Comparison of ENCODE assay signal across 22 cellular contexts in genomic region chr6:149379977-149380376, GRCh38.
"Had no signal": no experiment of that assay in that cellular context is flagged by ENCODE, and none has a peak within 500 bp of the region (broad histone marks: within the 10 kb centered on the region; RNA-seq: fewer than 3 reads in every experiment).

No MANE protein-coding gene starts in this region.

- H3K4me3 ChIP-seq: dorsolateral prefrontal cortex, mucosa of descending colon, SK-N-MC, suprapubic skin, transverse colon, vagina had no signal

- DNase-seq: activated CD4-positive, alpha-beta T cell treated with anti-CD3 and anti-CD28 coated beads for 4 hours; activated effector memory CD4-positive, alpha-beta T cell treated with Interleukin-2 at 50 U/mL for 16 hours; aorta; brain microvascular endothelial cell; central memory CD4-positive, alpha-beta T cell; dorsolateral prefrontal cortex; foreskin fibroblast; left ventricle myocardium superior; mesenchymal stem cell; mucosa of descending colon; naive B cell; stimulated activated CD4-positive, alpha-beta T cell treated with anti-CD3 and anti-CD28 coated beads, Interleukin-12 subunit alpha, Interleukin-12 subunit beta, amount 100 ng/mL, for 4 hours; stimulated activated CD4-positive, alpha-beta T cell treated with anti-CD3 and anti-CD28 coated beads, Interleukin-1b, Interleukin-23, amount 100 ng/mL, for 48 hours; stimulated activated CD8-positive, alpha-beta memory T cell treated with anti-CD3 and anti-CD28 coated beads, Interleukin-4, amount 100 ng/mL, for 48 hours; stimulated activated naive CD8-positive, alpha-beta T cell treated with anti-CD3 and anti-CD28 coated beads, Interleukin-15, amount 100 ng/mL, for 72 hours; transverse colon had no signal

- H3K27me3 Mint-ChIP-seq: naive B cell; stimulated activated naive CD8-positive, alpha-beta T cell treated with anti-CD3 and anti-CD28 coated beads, Interleukin-15, amount 100 ng/mL, for 72 hours had no signal

- FAIRE-seq: colon had no signal

- H3K4me1 Mint-ChIP-seq: neural crest cell had no signal

- H3K4me1 ChIP-seq: suprapubic skin had no signal

- H3K4me3 Mint-ChIP-seq: naive B cell; neural crest cell; stimulated activated naive CD8-positive, alpha-beta T cell treated with anti-CD3 and anti-CD28 coated beads, Interleukin-15, amount 100 ng/mL, for 72 hours had no signal

- H3K27ac ChIP-seq: brain microvascular endothelial cell, epithelial cell of prostate, SK-N-MC, suprapubic skin, transverse colon, vagina had no signal

- H3K9me3 Mint-ChIP-seq: naive B cell; neural crest cell; stimulated activated naive CD8-positive, alpha-beta T cell treated with anti-CD3 and anti-CD28 coated beads, Interleukin-15, amount 100 ng/mL, for 72 hours had no signal

- H3K9me3 ChIP-seq: mucosa of descending colon, suprapubic skin, transverse colon, vagina had no signal

- H3K27me3 ChIP-seq: brain microvascular endothelial cell, dorsolateral prefrontal cortex, suprapubic skin, transverse colon, vagina had no signal

- ATAC-seq: left ventricle myocardium superior, mucosa of descending colon had no signal
